Comparison of ENCODE assay signal across 14 cellular contexts in the genomic region with DNA sequence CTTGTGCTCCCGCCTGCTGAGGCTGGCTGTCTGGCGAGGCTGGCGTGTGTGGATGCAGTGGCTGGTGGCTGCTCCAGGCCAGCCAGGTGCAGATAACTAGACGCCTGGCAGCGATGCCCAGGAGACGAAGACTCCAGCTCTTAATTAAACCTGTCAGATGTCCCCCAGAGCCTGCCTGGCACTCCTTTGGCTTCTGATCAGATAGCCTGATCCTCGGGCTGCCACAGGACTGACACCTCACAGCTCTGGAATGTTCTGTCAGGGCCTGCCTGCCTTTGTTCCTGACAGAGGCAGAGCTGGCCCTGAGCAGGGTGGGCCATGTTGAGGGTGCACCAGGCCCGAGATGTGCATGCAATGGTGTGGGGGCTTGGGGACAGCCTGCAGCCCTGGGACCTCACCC. TPM values are rescaled to one million over a fixed set of nuclear protein-coding genes. Genes with fewer than 3 reads are reported as not detected.
A peak's percentile ranks its signal among the peaks of the same experiment; 100 is the strongest.
DNase-seq lines count a peak whose midpoint lies in the region; TF ChIP-seq lines count a peak whose summit lies in the region.
"Had no signal": no experiment of that assay in that cellular context is flagged by ENCODE, and none has a peak within 500 bp of the region (broad histone marks: within the 10 kb centered on the region; RNA-seq: fewer than 3 reads in every experiment).

No MANE protein-coding gene starts in this region.

- DNase-seq in AG08396 (ENCODE audit: low spot score): peak; percentile 90
- DNase-seq in M059J (ENCODE audit: low read depth): peak; percentile 78
- peak; percentile 45 for DNase-seq in brain microvascular endothelial cell
- peak; percentile 82 for DNase-seq in islet precursor cell
- no peak for DNase-seq in SHP77 (lab: John Stamatoyannopoulos, UW)
- no peak for DNase-seq in activated CD4-positive, alpha-beta T cell treated with anti-CD3 and anti-CD28 coated beads, Interleukin-2, amount 50 U/mL, for 4 hours
- DNase-seq in SIG-M5 (lab: John Stamatoyannopoulos, UW): no peak
- DNase-seq in NOMO-1 treated with dmso at 0.1 percent for 144 hours (lab: John Stamatoyannopoulos, UW; ENCODE audit: unreplicated experiment): no peak
- DNase-seq: activated CD8-positive, alpha-beta memory T cell treated with anti-CD3 and anti-CD28 coated beads, Interleukin-2, amount 50 U/mL, for 48 hours; activated naive CD8-positive, alpha-beta T cell treated with anti-CD3 and anti-CD28 coated beads for 36 hours; colonic mucosa; occipital lobe; stimulated activated naive CD8-positive, alpha-beta T cell treated with anti-CD3 and anti-CD28 coated beads, Interleukin-15, amount 100 ng/mL, for 72 hours had no signal

- no peak overlapping the region for H3K27ac ChIP-seq in brain microvascular endothelial cell
- H3K27ac ChIP-seq: colonic mucosa had no signal

- in situ Hi-C loops in brain microvascular endothelial cell (cut with HindIII; ENCODE audit: low pct_ligation_motif_present, low sequenced_read_pairs): no loop called here

- H3K36me3 ChIP-seq in brain microvascular endothelial cell (replicated peaks): peaks cover 68% of the 10 kb centered on the region
- H3K36me3 ChIP-seq: colonic mucosa had no signal

- H3K4me3 ChIP-seq in brain microvascular endothelial cell (ENCODE audit: low read depth, low read length): no peak overlapping the region
- H3K4me3 ChIP-seq: colonic mucosa, smooth muscle cell had no signal

- H3K27me3 ChIP-seq in brain microvascular endothelial cell (replicated peaks): no peaks in the 10 kb centered on the region
- H3K27me3 ChIP-seq: colonic mucosa had no signal

- no peak for TF ChIP-seq CTCF in brain microvascular endothelial cell (IDR thresholded peaks at IDR 0.05; ENCODE audit: low read depth, low read length, missing control alignments)

RNA-seq across cellular contexts. Expression of gene PLXNA1, which starts 36.5 kb away (rescaled TPM):
- 10.1 and 23.1 TPM in 2 replicates for total RNA-seq in M059J (2014; rRNA removed; shearing (Covaris generic))

Comparison
In these comparisons a context has a peak if more than half of its experiments do, and no peak if none do; other contexts are left out.
1. DNase-seq: peak in AG08396 (single experiment), M059J (single experiment), brain microvascular endothelial cell (single experiment) and islet precursor cell (single experiment); none in SHP77 (0 of 2), activated CD4-positive, alpha-beta T cell treated with anti-CD3 and anti-CD28 coated beads, Interleukin-2, amount 50 U/mL, for 4 hours (0 of 2), SIG-M5 (single experiment) and NOMO-1 treated with dmso at 0.1 percent for 144 hours (single experiment).